In the genomic region with DNA sequence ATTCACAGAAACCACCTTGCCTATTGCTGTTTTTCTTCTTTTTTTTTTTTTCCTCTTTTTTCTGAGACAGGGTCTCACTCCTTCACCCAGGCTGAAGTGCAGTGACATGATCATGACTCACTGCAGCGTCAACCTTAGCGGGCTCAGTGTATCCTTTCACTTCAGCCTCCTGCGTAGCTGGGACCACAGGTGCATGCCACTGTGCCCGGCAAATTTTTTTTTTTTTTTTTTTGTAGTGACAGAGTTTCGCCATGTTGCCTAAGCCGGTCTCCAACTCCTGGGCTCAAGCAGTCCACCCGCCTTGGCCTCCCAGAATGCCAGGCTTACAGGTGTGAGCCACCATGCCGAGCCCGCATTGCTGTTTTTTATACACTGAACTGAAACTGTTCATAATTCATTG, we compare ENCODE assay signal across 8 cellular contexts. TPM values are rescaled to one million over a fixed set of nuclear protein-coding genes. Genes with fewer than 3 reads are reported as not detected.
DNase-seq lines count a peak whose midpoint lies in the region; ATAC-seq and TF ChIP-seq lines count a peak whose summit lies in the region.

No MANE protein-coding gene starts in this region.

- no peak for TF ChIP-seq EP300 in ovary (IDR thresholded peaks at IDR 0.05)

- TF ChIP-seq CTCF in ovary (IDR thresholded peaks at IDR 0.05) = no peak

- H3K27ac Mint-ChIP-seq in activated CD8-positive, alpha-beta T cell treated with anti-CD3 and anti-CD28 coated beads, Interleukin-2, amount 10 ng/mL, durations not matched to agents 7 days and 5 days = no peak overlapping the region

- no peak overlapping the region for H2BK5ac ChIP-seq in mesendoderm (ENCODE audit: low read length)

- no peaks in the 10 kb centered on the region for H3K9me3 Mint-ChIP-seq in activated CD8-positive, alpha-beta T cell treated with anti-CD3 and anti-CD28 coated beads, Interleukin-2, amount 10 ng/mL, durations not matched to agents 7 days and 5 days (ENCODE audit: insufficient read depth)

- no peak overlapping the region for H3K18ac ChIP-seq in mesendoderm (ENCODE audit: low read length)

- intact Hi-C loops in ovary (cut with DNase I) = no loop called here

- TF ChIP-seq POLR2A in ovary (IDR thresholded peaks at IDR 0.05) = no peak

- no peaks in the 10 kb centered on the region for H3K27me3 Mint-ChIP-seq in activated CD8-positive, alpha-beta T cell treated with anti-CD3 and anti-CD28 coated beads, Interleukin-2, amount 10 ng/mL, durations not matched to agents 7 days and 5 days (ENCODE audit: low read depth)

- peaks cover 3% of the 10 kb centered on the region for H3K36me3 Mint-ChIP-seq in activated CD8-positive, alpha-beta T cell treated with anti-CD3 and anti-CD28 coated beads, Interleukin-2, amount 10 ng/mL, durations not matched to agents 7 days and 5 days (ENCODE audit: low read depth)

- no peak overlapping the region for H3K4me3 Mint-ChIP-seq in activated CD8-positive, alpha-beta T cell treated with anti-CD3 and anti-CD28 coated beads, Interleukin-2, amount 10 ng/mL, durations not matched to agents 7 days and 5 days

- peak; percentile 88 for DNase-seq in DMS53 (lab: John Stamatoyannopoulos, UW)
- DNase-seq in activated CD8-positive, alpha-beta T cell treated with anti-CD3 and anti-CD28 coated beads, Interleukin-2, amount 10 ng/mL, durations not matched to agents 7 days and 5 days = no peak
- no peak for DNase-seq in mesendoderm
- no peak for DNase-seq in NK-92 (lab: John Stamatoyannopoulos, UW; ENCODE audit: unreplicated experiment)
- no peak for DNase-seq in NCI-H2171 (lab: John Stamatoyannopoulos, UW)
- no peak for DNase-seq in nucleus accumbens (lab: John Stamatoyannopoulos, UW)
- DNase-seq in ovary = no peak

- peak overlapping the region; percentile 55 for H3K4ac ChIP-seq in mesendoderm (ENCODE audit: low read depth, low read length)

- H3K4me1 Mint-ChIP-seq in activated CD8-positive, alpha-beta T cell treated with anti-CD3 and anti-CD28 coated beads, Interleukin-2, amount 10 ng/mL, durations not matched to agents 7 days and 5 days (ENCODE audit: low read depth) = peaks cover 66% of the 10 kb centered on the region

- no peak overlapping the region for H3K56ac ChIP-seq in mesendoderm (ENCODE audit: low read length)

- H3K9me3 ChIP-seq in ovary = no peaks in the 10 kb centered on the region

- H3K36me3 ChIP-seq in mesendoderm (ENCODE audit: control insufficient read depth, insufficient read depth, low read length) (no peaks in the 10 kb centered on the region), ovary (no peaks in the 10 kb centered on the region)

- H4K8ac ChIP-seq in mesendoderm (ENCODE audit: low read depth, low read length) = no peak overlapping the region

- H3K27ac ChIP-seq in mesendoderm (ENCODE audit: low read depth, low read length) (no peak overlapping the region), ovary (no peak overlapping the region)

- POLR2A ChIA-PET in activated CD8-positive, alpha-beta T cell treated with anti-CD3 and anti-CD28 coated beads, Interleukin-2, amount 10 ng/mL, durations not matched to agents 7 days and 5 days (lab: Charles Lee) = no interaction called here

- no peak overlapping the region for H3K9ac ChIP-seq in mesendoderm (ENCODE audit: low read length)

- ATAC-seq in HG03432 (IDR thresholded peaks at IDR 0.05; ENCODE audit: unreplicated experiment) = peak; percentile 69
- ATAC-seq in activated CD8-positive, alpha-beta T cell treated with anti-CD3 and anti-CD28 coated beads, Interleukin-2, amount 10 ng/mL, durations not matched to agents 7 days and 5 days = peak; percentile 71

- H3K23ac ChIP-seq in mesendoderm (ENCODE audit: low read length) = no peak overlapping the region

- H3K27me3 ChIP-seq in mesendoderm (ENCODE audit: insufficient read depth, low read length, poor library complexity) (no peaks in the 10 kb centered on the region), ovary (no peaks in the 10 kb centered on the region)

- H3K4me1 ChIP-seq in mesendoderm (ENCODE audit: control insufficient read depth, low read depth, low read length) (peaks cover 17% of the 10 kb centered on the region), ovary (ENCODE audit: insufficient read depth) (peaks cover 14% of the 10 kb centered on the region)

- no peak overlapping the region for H4K5ac ChIP-seq in mesendoderm (ENCODE audit: low read length)

- H2BK15ac ChIP-seq in mesendoderm (replicated peaks; ENCODE audit: low read depth) = no peak overlapping the region

- CTCF ChIA-PET in activated CD8-positive, alpha-beta T cell treated with anti-CD3 and anti-CD28 coated beads, Interleukin-2, amount 10 ng/mL, durations not matched to agents 7 days and 5 days (lab: Charles Lee) = interaction anchor here (1.3 to 2.3 kb wide), 2 partner anchors 9 to 892 kb away, joined by 4 to 13 read pairs; no protein-coding TSS in a partner anchor

- no peak overlapping the region for H2AK5ac ChIP-seq in mesendoderm (ENCODE audit: low read length)

- H3K79me1 ChIP-seq in mesendoderm (ENCODE audit: low read length) = peaks cover 17% of the 10 kb centered on the region

- no peak overlapping the region for H3K4me2 ChIP-seq in mesendoderm (ENCODE audit: low read length)

- WGBS in mesendoderm (ENCODE audit: extremely low coverage, insufficient coverage, low lambda C conversion rate) = no CpG with 5 or more reads among the region's 9 CpGs
- WGBS in ovary, 3 donors = 95 to 96% (median 96%) methylated on average over 9 of the region's 9 CpGs

- H3K79me2 ChIP-seq in mesendoderm (ENCODE audit: control insufficient read depth, insufficient read depth, low read length) = peaks cover 47% of the 10 kb centered on the region

- H3K4me3 ChIP-seq in mesendoderm (ENCODE audit: low read length) (no peak overlapping the region), ovary (no peak overlapping the region)

- no peak overlapping the region for H2BK120ac ChIP-seq in mesendoderm (ENCODE audit: low read depth, low read length)

RNA-seq across cellular contexts. Expression of gene MAP3K1, which starts 13.8 kb away (rescaled TPM):
- total RNA-seq in activated CD8-positive, alpha-beta T cell treated with anti-CD3 and anti-CD28 coated beads, Interleukin-2, amount 10 ng/mL, durations not matched to agents 7 days and 5 days = 10 to 100 TPM; 24.1 to 25.1 TPM
- 9.7 TPM for polyA plus RNA-seq in mesendoderm (2013, experiment 1 of 2)
- 9.6 TPM for polyA plus RNA-seq in mesendoderm (2013, experiment 2 of 2)
- 10 to 100 TPM; 15.7 to 29.8 (median 21.7) TPM for total RNA-seq in ovary
- 10 to 100 TPM in 1 of 2 donors, 1 to 10 TPM in 1; 5.4 to 12.2 TPM for polyA plus RNA-seq in ovary
